Comparison of ENCODE assay signal across 8 cellular contexts in genomic region chr5:73625905-73626811, GRCh38. TPM values are rescaled to one million over a fixed set of nuclear protein-coding genes. Genes with fewer than 3 reads are reported as not detected.
DNase-seq lines count a peak whose midpoint lies in the region; ATAC-seq and TF ChIP-seq lines count a peak whose summit lies in the region.

Gene ARHGEF28 (plus strand): TSS chr5:73626196. CDS start chr5:73684852, 58,656 bp downstream.

- H3K27me3 ChIP-seq in A673 (replicated peaks; ENCODE audit: insufficient read depth, low read depth, low read length, poor library complexity) (peaks cover 39% of the 10 kb centered on the region), HUES64 (ENCODE audit: insufficient read depth, low read length) (peaks cover 57% of the 10 kb centered on the region)

- H3K4me1 ChIP-seq in A673 (ENCODE audit: insufficient read depth, low read length, poor library complexity, severe bottlenecking) (no peaks in the 10 kb centered on the region), HUES64 (ENCODE audit: insufficient read depth, low read length) (peaks cover 19% of the 10 kb centered on the region; the same call in 1 of the 2 replicates)

- in situ Hi-C loops in GM13976 (cut with MboI; ENCODE audit: low sequenced_read_pairs, unreplicated experiment), result no loop called here

- no peak within 1 kb of the TSS for H3K27ac Mint-ChIP-seq in dendritic cell treated with granulocyte-macrophage colony-stimulating factor and Interleukin-4, amounts not matched to agents 40 ng/mL and 50 ng/mL, for 4 days

- no TSS peak for BruUV-seq in A673 (replicated peaks; lab: Mats Ljungman, UMichigan)

- H3K27me3 Mint-ChIP-seq in dendritic cell treated with granulocyte-macrophage colony-stimulating factor and Interleukin-4, amounts not matched to agents 40 ng/mL and 50 ng/mL, for 4 days, result peaks cover 48% of the 10 kb centered on the region

- H3K36me3 ChIP-seq in A673 (ENCODE audit: insufficient read depth, low read length, poor library complexity, severe bottlenecking), result no peaks in the 10 kb centered on the region
- H3K36me3 ChIP-seq in HUES64 (ENCODE audit: insufficient read depth, low read length), result no peaks in the 10 kb centered on the region

- POLR2A ChIA-PET in A673 (lab: Charles Lee; ENCODE audit: low non-redundant PET), result interaction anchor here (0.7 kb wide), 1 partner anchor 329 kb away, joined by 6 read pairs; no protein-coding TSS in a partner anchor

- H3K9ac ChIP-seq in HUES64 (ENCODE audit: low read depth, low read length), result peak within 1 kb of the TSS; percentile 45; the same call in 1 of the 2 replicates

- H3K27ac ChIP-seq in A673 (ENCODE audit: low read depth, low read length, poor library complexity, severe bottlenecking) (no peak within 1 kb of the TSS), HUES64 (ENCODE audit: low read depth, low read length) (no peak within 1 kb of the TSS)

- H3K4me3 ChIP-seq in A673 (ENCODE audit: low read depth, low read length, poor library complexity, severe bottlenecking), result peak within 1 kb of the TSS; percentile 55
- peak within 1 kb of the TSS; percentile 78 for H3K4me3 ChIP-seq in HUES64 (ENCODE audit: low read length)

- CTCF ChIA-PET in A673 (lab: Charles Lee), result no interaction called here

- 2% methylated on average over 97 of the region's 97 CpGs for WGBS in HUES64

- no peak for TF ChIP-seq CTCF in A673 (conservative IDR thresholded peaks at IDR 0.05; ENCODE audit: low read depth, low read length)
- TF ChIP-seq CTCF in GM13976 (IDR thresholded peaks at IDR 0.05; ENCODE audit: borderline replicate concordance, control extremely low read depth, extremely low read depth, insufficient read depth, missing control alignments), result no peak

- H3K4me3 Mint-ChIP-seq in dendritic cell treated with granulocyte-macrophage colony-stimulating factor and Interleukin-4, amounts not matched to agents 40 ng/mL and 50 ng/mL, for 4 days, result peak within 1 kb of the TSS; percentile 74

- no peaks in the 10 kb centered on the region for H3K9me3 Mint-ChIP-seq in dendritic cell treated with granulocyte-macrophage colony-stimulating factor and Interleukin-4, amounts not matched to agents 40 ng/mL and 50 ng/mL, for 4 days

- ATAC-seq in GM19328 (IDR thresholded peaks at IDR 0.05; ENCODE audit: unreplicated experiment), result no peak

- DNase-seq in A673 (ENCODE audit: low spot score) (peak; percentile 50), GM13976 (ENCODE audit: low spot score) (peak; percentile 47), SW480 (ENCODE audit: low spot score) (peak; percentile 66), left kidney (ENCODE audit: low read depth, low spot score) (peak; percentile 84)
- peak; percentile 8 to 19 for DNase-seq in stimulated activated CD4-positive, alpha-beta T cell treated with anti-CD3 and anti-CD28 coated beads, Interleukin-4, amount 100 ng/mL, for 4 hours

- no peaks in the 10 kb centered on the region for H3K4me1 Mint-ChIP-seq in dendritic cell treated with granulocyte-macrophage colony-stimulating factor and Interleukin-4, amounts not matched to agents 40 ng/mL and 50 ng/mL, for 4 days (ENCODE audit: low read depth)

- intact Hi-C loops in A673 (cut with micrococcal nuclease; ENCODE audit: unreplicated experiment), result no loop called here
- intact Hi-C loops in dendritic cell treated with granulocyte-macrophage colony-stimulating factor and Interleukin-4, amounts not matched to agents 40 ng/mL and 50 ng/mL, for 4 days (cut with micrococcal nuclease), result no loop called here

- H3K9me3 ChIP-seq in A673 (ENCODE audit: low read depth, low read length, poor library complexity, severe bottlenecking) (no peaks in the 10 kb centered on the region), HUES64 (ENCODE audit: insufficient read depth, low read depth, low read length) (no peaks in the 10 kb centered on the region)

- H3K36me3 Mint-ChIP-seq in dendritic cell treated with granulocyte-macrophage colony-stimulating factor and Interleukin-4, amounts not matched to agents 40 ng/mL and 50 ng/mL, for 4 days (ENCODE audit: low read depth), result no peaks in the 10 kb centered on the region

RNA-seq across cellular contexts. Expression of gene ARHGEF28, which starts in this region (rescaled TPM):
- 3.4 and 3.5 TPM in 2 replicates for total RNA-seq in A673 (2021)
- 0.20 TPM for polyA plus RNA-seq in HUES64 (2013, experiment 1 of 2)
- polyA plus RNA-seq in HUES64 (2013, experiment 2 of 2), result 0.70 TPM

Comparison
In these comparisons a context has a peak if more than half of its experiments do, and no peak if none do; other contexts are left out.
1. DNase-seq: peak in every context shown above with its lines; median percentile 84 in left kidney; 66 in SW480; 50 in A673; 47 in GM13976; 14 in stimulated activated CD4-positive, alpha-beta T cell treated with anti-CD3 and anti-CD28 coated beads, Interleukin-4, amount 100 ng/mL, for 4 hours.